In the genomic region with DNA sequence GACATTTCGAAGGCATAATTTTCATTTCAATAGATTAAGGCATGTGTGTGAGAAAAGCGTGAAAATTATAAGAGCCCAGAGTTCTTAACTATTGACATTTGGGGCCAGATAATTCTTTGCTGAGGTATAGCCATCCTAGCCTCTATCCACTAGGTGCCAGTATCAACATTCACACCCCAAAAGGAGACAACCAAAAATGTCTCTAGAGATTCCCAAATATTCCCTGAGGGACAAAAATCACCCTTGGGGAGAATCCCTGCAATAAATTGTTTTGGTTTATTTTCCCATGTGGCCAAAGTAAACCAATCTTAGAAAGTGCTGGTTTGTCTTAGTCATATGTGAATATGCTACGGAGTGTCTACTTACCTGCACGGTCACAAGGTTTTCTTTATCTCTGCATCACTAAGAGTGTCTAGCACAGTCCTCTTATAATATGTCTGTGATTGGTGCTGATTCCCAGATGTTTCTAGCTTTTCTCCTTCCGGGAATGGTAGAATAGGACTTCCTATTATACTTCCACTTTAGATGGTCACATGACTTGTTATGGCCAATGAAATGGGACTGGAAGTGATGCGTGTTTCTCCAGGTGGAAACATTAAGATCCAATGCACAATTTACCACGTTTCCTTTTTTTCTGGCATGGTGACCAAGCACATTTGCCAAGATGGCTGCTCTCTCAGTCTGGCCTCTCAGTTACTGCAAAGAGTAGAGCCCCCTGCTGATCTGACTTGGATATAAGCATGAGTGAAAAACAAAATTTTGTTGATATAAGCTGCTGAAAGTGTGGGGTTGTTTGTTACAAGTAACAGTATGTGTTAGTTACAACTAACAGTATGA, we compare ENCODE assay signal across 9 cellular contexts. TPM values are rescaled to one million over a fixed set of nuclear protein-coding genes. Genes with fewer than 3 reads are reported as not detected.
DNase-seq lines count a peak whose midpoint lies in the region; ATAC-seq, FAIRE-seq and TF ChIP-seq lines count a peak whose summit lies in the region.
"Had no signal": no experiment of that assay in that cellular context is flagged by ENCODE, and none has a peak within 500 bp of the region (broad histone marks: within the 10 kb centered on the region; RNA-seq: fewer than 3 reads in every experiment).

No MANE protein-coding gene starts in this region.

- H3K79me2 ChIP-seq in OCI-LY1 (ENCODE audit: insufficient read depth, low read length), result no peaks in the 10 kb centered on the region

- H3K9me3 ChIP-seq in OCI-LY1 (ENCODE audit: low read length) (no peaks in the 10 kb centered on the region), esophagus muscularis mucosa (no peaks in the 10 kb centered on the region), ovary (no peaks in the 10 kb centered on the region)

- TF ChIP-seq POLR2A in esophagus muscularis mucosa (IDR thresholded peaks at IDR 0.05; ENCODE audit: low read depth) (no peak), ovary (IDR thresholded peaks at IDR 0.05) (no peak)

- intact Hi-C loops in esophagus muscularis mucosa (cut with DNase I) (no loop called here), ovary (cut with DNase I) (no loop called here)

- H3K27ac ChIP-seq in OCI-LY1 (ENCODE audit: low read depth, low read length, poor library complexity, severe bottlenecking), result peak overlapping the region; percentile 59
- no peak overlapping the region for H3K27ac ChIP-seq in esophagus muscularis mucosa (replicated peaks in 1 of 4)
- no peak overlapping the region for H3K27ac ChIP-seq in ovary
- H3K27ac ChIP-seq: epithelial cell of prostate had no signal

- H4K20me1 ChIP-seq in OCI-LY1 (ENCODE audit: insufficient read depth, low read length), result no peaks in the 10 kb centered on the region

- peak; percentile 89 for FAIRE-seq in GM18507 (lab: Jason Lieb, UNC)

- 82% methylated on average over 7 of the region's 7 CpGs for WGBS in esophagus muscularis mucosa
- 80 to 83% (median 81%) methylated on average over 7 of the region's 7 CpGs for WGBS in ovary, 3 donors

- H3K9me2 ChIP-seq in OCI-LY1 (ENCODE audit: low read depth, low read length), result no peaks in the 10 kb centered on the region

- ATAC-seq in HG02840 (IDR thresholded peaks at IDR 0.05; ENCODE audit: low FRiP score, unreplicated experiment), result peak; percentile 60
- ATAC-seq in left lobe of liver, result peak; percentile 43

- H3K36me3 ChIP-seq in OCI-LY1 (ENCODE audit: insufficient read depth, low read length) (no peaks in the 10 kb centered on the region), esophagus muscularis mucosa (no peaks in the 10 kb centered on the region), ovary (no peaks in the 10 kb centered on the region)

- H3K9ac ChIP-seq in OCI-LY1 (ENCODE audit: low read length), result peak overlapping the region; percentile 60

- TF ChIP-seq CTCF in OCI-LY1 (IDR thresholded peaks at IDR 0.05; ENCODE audit: low read length) (peak; percentile 65), esophagus muscularis mucosa (IDR thresholded peaks at IDR 0.05) (peak in 1 of 3 experiments; percentile 13), ovary (IDR thresholded peaks at IDR 0.05) (no peak)

- H3K27me3 ChIP-seq in OCI-LY1 (ENCODE audit: insufficient read depth, low read length), result no peaks in the 10 kb centered on the region
- peaks cover 0 to 4% (median 0%) of the 10 kb centered on the region in 4 donors for H3K27me3 ChIP-seq in esophagus muscularis mucosa
- no peaks in the 10 kb centered on the region for H3K27me3 ChIP-seq in ovary

- H3K4me2 ChIP-seq in OCI-LY1 (ENCODE audit: low read length), result peak overlapping the region; percentile 87

- no peaks in the 10 kb centered on the region for H3F3A ChIP-seq in OCI-LY1 (ENCODE audit: insufficient read depth, low read length)

- in situ Hi-C loops in ACHN (cut with HindIII; ENCODE audit: low pct_ligation_motif_present, low pct_unique_long_range_greater_than_20kb, low sequenced_read_pairs), result no loop called here

- DNase-seq in ACHN (peak; percentile 26), GM18507 (ENCODE audit: extremely low spot score, insufficient read length, low read depth) (no peak), left lobe of liver (ENCODE audit: low spot score) (no peak), esophagus muscularis mucosa (ENCODE audit: extremely low spot score) (no peak), ovary (no peak), mucosa of gallbladder (ENCODE audit: low spot score) (no peak)

- H2AFZ ChIP-seq in OCI-LY1 (ENCODE audit: low read length), result peak overlapping the region; percentile 100

- no peak for TF ChIP-seq EP300 in esophagus muscularis mucosa (IDR thresholded peaks at IDR 0.05)
- no peak for TF ChIP-seq EP300 in ovary (IDR thresholded peaks at IDR 0.05)

- H3K4me1 ChIP-seq in OCI-LY1 (ENCODE audit: insufficient read depth, low read length, severe bottlenecking) (peaks cover 10% of the 10 kb centered on the region), esophagus muscularis mucosa (no peaks in the 10 kb centered on the region), ovary (ENCODE audit: insufficient read depth) (no peaks in the 10 kb centered on the region)

- H3K4me3 ChIP-seq in OCI-LY1 (ENCODE audit: low read depth, low read length, poor library complexity, severe bottlenecking) (peak overlapping the region; percentile 64), esophagus muscularis mucosa (peak overlapping the region in 1 of 4 donors; percentile 10), ovary (no peak overlapping the region)

RNA-seq across cellular contexts. Expression of gene KBTBD8, which starts 8.0 kb away (rescaled TPM):
- total RNA-seq in left lobe of liver (1.5 TPM), esophagus muscularis mucosa (1 to 10 TPM; 1.4 to 3.3 (median 2.4) TPM), ovary (under 1 TPM; 0.12 to 0.97 (median 0.66) TPM), mucosa of gallbladder (3.7 TPM)
- polyA plus RNA-seq in ovary, result under 1 TPM; 0.07 to 0.55 TPM
